Comparison of ENCODE assay signal across 1 cellular context in the genomic region with DNA sequence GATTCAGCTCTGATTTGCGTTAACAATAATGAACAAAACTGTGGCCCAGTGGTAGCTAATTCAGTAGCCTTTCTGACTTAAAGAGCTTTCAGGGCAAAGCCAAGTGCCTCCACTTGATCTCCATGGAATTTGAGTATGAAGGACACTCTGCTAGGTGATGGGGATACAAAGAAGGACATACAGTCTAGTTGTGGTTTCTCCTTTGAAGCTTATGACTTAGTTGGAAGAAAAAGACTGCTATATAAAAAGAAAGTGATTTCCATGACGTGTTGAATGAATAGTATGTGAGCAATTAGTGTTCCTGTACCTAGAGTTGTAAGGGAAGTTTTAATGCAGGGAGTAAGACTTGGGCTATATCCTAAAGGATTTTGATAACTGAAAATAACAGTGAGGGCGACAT.
TF ChIP-seq lines count a peak whose summit lies in the region.

No MANE protein-coding gene starts in this region.

TF ChIP-seq in A549, 52 proteins besides CTCF, POLR2A, EP300 and RAD21 (continued from another document):
- TF ChIP-seq, protein P1, sequence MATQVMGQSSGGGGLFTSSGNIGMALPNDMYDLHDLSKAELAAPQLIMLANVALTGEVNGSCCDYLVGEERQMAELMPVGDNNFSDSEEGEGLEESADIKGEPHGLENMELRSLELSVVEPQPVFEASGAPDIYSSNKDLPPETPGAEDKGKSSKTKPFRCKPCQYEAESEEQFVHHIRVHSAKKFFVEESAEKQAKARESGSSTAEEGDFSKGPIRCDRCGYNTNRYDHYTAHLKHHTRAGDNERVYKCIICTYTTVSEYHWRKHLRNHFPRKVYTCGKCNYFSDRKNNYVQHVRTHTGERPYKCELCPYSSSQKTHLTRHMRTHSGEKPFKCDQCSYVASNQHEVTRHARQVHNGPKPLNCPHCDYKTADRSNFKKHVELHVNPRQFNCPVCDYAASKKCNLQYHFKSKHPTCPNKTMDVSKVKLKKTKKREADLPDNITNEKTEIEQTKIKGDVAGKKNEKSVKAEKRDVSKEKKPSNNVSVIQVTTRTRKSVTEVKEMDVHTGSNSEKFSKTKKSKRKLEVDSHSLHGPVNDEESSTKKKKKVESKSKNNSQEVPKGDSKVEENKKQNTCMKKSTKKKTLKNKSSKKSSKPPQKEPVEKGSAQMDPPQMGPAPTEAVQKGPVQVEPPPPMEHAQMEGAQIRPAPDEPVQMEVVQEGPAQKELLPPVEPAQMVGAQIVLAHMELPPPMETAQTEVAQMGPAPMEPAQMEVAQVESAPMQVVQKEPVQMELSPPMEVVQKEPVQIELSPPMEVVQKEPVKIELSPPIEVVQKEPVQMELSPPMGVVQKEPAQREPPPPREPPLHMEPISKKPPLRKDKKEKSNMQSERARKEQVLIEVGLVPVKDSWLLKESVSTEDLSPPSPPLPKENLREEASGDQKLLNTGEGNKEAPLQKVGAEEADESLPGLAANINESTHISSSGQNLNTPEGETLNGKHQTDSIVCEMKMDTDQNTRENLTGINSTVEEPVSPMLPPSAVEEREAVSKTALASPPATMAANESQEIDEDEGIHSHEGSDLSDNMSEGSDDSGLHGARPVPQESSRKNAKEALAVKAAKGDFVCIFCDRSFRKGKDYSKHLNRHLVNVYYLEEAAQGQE (IDR thresholded peaks at IDR 0.05) = no peak
- no peak for TF ChIP-seq ESRRA (IDR thresholded peaks at IDR 0.05; ENCODE audit: borderline replicate concordance, low read length)
- TF ChIP-seq HOXB13 (CRISPR knock-in tag; IDR thresholded peaks at IDR 0.05; ENCODE audit: low read depth) = no peak
- TF ChIP-seq, protein P2, sequence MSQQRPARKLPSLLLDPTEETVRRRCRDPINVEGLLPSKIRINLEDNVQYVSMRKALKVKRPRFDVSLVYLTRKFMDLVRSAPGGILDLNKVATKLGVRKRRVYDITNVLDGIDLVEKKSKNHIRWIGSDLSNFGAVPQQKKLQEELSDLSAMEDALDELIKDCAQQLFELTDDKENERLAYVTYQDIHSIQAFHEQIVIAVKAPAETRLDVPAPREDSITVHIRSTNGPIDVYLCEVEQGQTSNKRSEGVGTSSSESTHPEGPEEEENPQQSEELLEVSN (IDR thresholded peaks at IDR 0.05; ENCODE audit: borderline replicate concordance, low read depth) = no peak
TF ChIP-seq in A549: peak in this region for 0.
